ENCODE assay signal across 1 cellular context in the genomic region with DNA sequence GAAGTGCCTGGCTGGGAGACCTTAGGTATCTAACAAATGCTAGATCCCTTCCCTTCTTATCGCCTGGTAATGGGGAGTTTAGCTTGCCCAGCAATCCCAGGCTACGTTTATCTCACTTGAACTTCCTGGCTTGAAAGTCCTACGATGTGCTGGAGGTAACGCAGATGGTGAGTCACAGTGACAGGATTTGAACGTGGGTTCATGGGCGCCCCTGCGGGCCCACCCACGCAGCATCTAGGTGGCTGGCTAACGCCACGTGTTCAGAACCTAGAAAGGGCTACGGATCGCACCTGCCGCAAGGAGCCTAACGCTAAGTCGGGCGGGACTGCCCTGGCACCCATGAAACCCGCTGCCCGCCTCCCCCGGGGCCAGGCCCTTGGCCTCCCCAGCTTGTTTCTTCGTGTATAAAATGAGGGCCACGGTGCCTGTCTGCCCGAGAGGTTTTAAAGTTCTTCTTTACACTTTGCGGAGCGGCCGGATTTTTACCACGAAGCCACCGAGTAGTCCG.
A peak's percentile ranks its signal among the peaks of the same experiment; 100 is the strongest.
TF ChIP-seq lines count a peak whose summit lies in the region.

No MANE protein-coding gene starts in this region.

TF ChIP-seq in HepG2, 621 proteins besides CTCF, POLR2A, EP300 and RAD21 (continued from another document and continues in another):
- TF ChIP-seq MNT (IDR thresholded peaks at IDR 0.05) (peak; percentile 30; the same call in 1 of the 2 replicates), PAWR (CRISPR knock-in tag; IDR thresholded peaks at IDR 0.05; ENCODE audit: borderline replicate concordance) (no peak), SMARCE1 (IDR thresholded peaks at IDR 0.05; ENCODE audit: borderline replicate concordance) (no peak), RFX5 (IDR thresholded peaks at IDR 0.05; ENCODE audit: low read depth, low read length) (no peak), HNF4A (CRISPR knock-in tag; IDR thresholded peaks at IDR 0.05) (no peak), ZNF777 (CRISPR knock-in tag; IDR thresholded peaks at IDR 0.05) (no peak; the same call in 1 of the 2 replicates), PHF8 (CRISPR knock-in tag; IDR thresholded peaks at IDR 0.05) (no peak; the same call in 1 of the 2 replicates), HES4 (CRISPR knock-in tag; IDR thresholded peaks at IDR 0.05; ENCODE audit: borderline replicate concordance) (no peak), ZNF768 (CRISPR knock-in tag; IDR thresholded peaks at IDR 0.05) (no peak), ADNP (CRISPR knock-in tag; IDR thresholded peaks at IDR 0.05) (no peak), NKX3-1 (CRISPR knock-in tag; IDR thresholded peaks at IDR 0.05) (no peak), U2AF2 (IDR thresholded peaks at IDR 0.05; ENCODE audit: low read depth, low read length) (no peak), SRSF9 (IDR thresholded peaks at IDR 0.05; ENCODE audit: borderline replicate concordance, insufficient read depth, low read depth, low read length, poor library complexity, severe bottlenecking) (no peak), SNRNP70 (IDR thresholded peaks at IDR 0.05; ENCODE audit: low read depth, low read length) (no peak), ZNF839 (CRISPR knock-in tag; IDR thresholded peaks at IDR 0.05; ENCODE audit: borderline replicate concordance) (no peak), ZNF460 (CRISPR knock-in tag; IDR thresholded peaks at IDR 0.05; ENCODE audit: borderline replicate concordance) (no peak), SMAD9 (CRISPR knock-in tag; IDR thresholded peaks at IDR 0.05) (no peak), TCF7L2 (IDR thresholded peaks at IDR 0.05; ENCODE audit: low read depth, low read length) (no peak), SKI (IDR thresholded peaks at IDR 0.05; ENCODE audit: partially characterized antibody) (no peak), ZNF674 (CRISPR knock-in tag; IDR thresholded peaks at IDR 0.05; ENCODE audit: low read depth) (no peak), ZKSCAN1 (IDR thresholded peaks at IDR 0.05; ENCODE audit: low read length) (no peak), ATRX (CRISPR knock-in tag; IDR thresholded peaks at IDR 0.05; ENCODE audit: borderline replicate concordance) (no peak), SOX13 (IDR thresholded peaks at IDR 0.05) (no peak), SOX13 (CRISPR knock-in tag; conservative IDR thresholded peaks at IDR 0.05 in 1 of 2, IDR thresholded peaks at IDR 0.05 in 1 of 2) (no peak), ZNF562 (CRISPR knock-in tag; IDR thresholded peaks at IDR 0.05; ENCODE audit: borderline replicate concordance) (no peak), ZSCAN31 (CRISPR knock-in tag; IDR thresholded peaks at IDR 0.05; ENCODE audit: low read depth) (no peak), ZFY (CRISPR knock-in tag; IDR thresholded peaks at IDR 0.05) (no peak), SIN3A (IDR thresholded peaks at IDR 0.05; ENCODE audit: borderline replicate concordance, low read depth, low read length) (no peak), ZNF180 (CRISPR knock-in tag; IDR thresholded peaks at IDR 0.05; ENCODE audit: borderline replicate concordance, low read depth) (no peak), NR3C1 (CRISPR knock-in tag; IDR thresholded peaks at IDR 0.05) (no peak), TARDBP (CRISPR knock-in tag; IDR thresholded peaks at IDR 0.05) (no peak), TFDP2 (CRISPR knock-in tag; IDR thresholded peaks at IDR 0.05) (no peak), ZFP62 (CRISPR knock-in tag; IDR thresholded peaks at IDR 0.05) (no peak), CC2D1A (CRISPR knock-in tag; IDR thresholded peaks at IDR 0.05) (no peak), TAF15 (IDR thresholded peaks at IDR 0.05; ENCODE audit: low read depth, low read length, poor library complexity, severe bottlenecking) (no peak), GLMP (CRISPR knock-in tag; IDR thresholded peaks at IDR 0.05; ENCODE audit: borderline replicate concordance) (no peak), IRF2 (CRISPR knock-in tag; IDR thresholded peaks at IDR 0.05) (0 out of 2 replicates have a peak, but pooled peaks have one; percentile 13), ZBTB8A (CRISPR knock-in tag; IDR thresholded peaks at IDR 0.05; ENCODE audit: borderline replicate concordance, low read depth) (no peak; the same call in 1 of the 2 replicates), KAT2B (IDR thresholded peaks at IDR 0.05; ENCODE audit: borderline replicate concordance, low read depth, low read length) (no peak), ZFP36L1 (CRISPR knock-in tag; IDR thresholded peaks at IDR 0.05) (no peak; the same call in 1 of the 2 replicates), ZNF367 (CRISPR knock-in tag; IDR thresholded peaks at IDR 0.05; ENCODE audit: borderline replicate concordance) (no peak), NFATC3 (CRISPR knock-in tag; IDR thresholded peaks at IDR 0.05) (no peak), ZSCAN21 (CRISPR knock-in tag; IDR thresholded peaks at IDR 0.05; ENCODE audit: borderline replicate concordance) (no peak; the same call in none of the 2 replicates), YEATS2 (CRISPR knock-in tag; IDR thresholded peaks at IDR 0.05; ENCODE audit: borderline replicate concordance) (no peak), JUN (CRISPR knock-in tag; IDR thresholded peaks at IDR 0.05) (no peak), BRD4 (CRISPR knock-in tag; IDR thresholded peaks at IDR 0.05) (no peak), TERF1 (CRISPR knock-in tag; IDR thresholded peaks at IDR 0.05) (no peak), PITX1 (CRISPR knock-in tag; IDR thresholded peaks at IDR 0.05) (no peak), ZNF335 (CRISPR knock-in tag; IDR thresholded peaks at IDR 0.05) (no peak), ATM (IDR thresholded peaks at IDR 0.05; ENCODE audit: borderline replicate concordance) (no peak), ZNF746 (CRISPR knock-in tag; IDR thresholded peaks at IDR 0.05) (no peak), REXO4 (CRISPR knock-in tag; IDR thresholded peaks at IDR 0.05; ENCODE audit: borderline replicate concordance) (no peak), MYNN (CRISPR knock-in tag; IDR thresholded peaks at IDR 0.05; ENCODE audit: low read depth) (no peak), ZNF660 (CRISPR knock-in tag; IDR thresholded peaks at IDR 0.05; ENCODE audit: borderline replicate concordance, low read depth) (no peak), MLLT10 (CRISPR knock-in tag; IDR thresholded peaks at IDR 0.05) (no peak), BCL6 (CRISPR knock-in tag; IDR thresholded peaks at IDR 0.05) (peak; percentile 58), ESRRA (CRISPR knock-in tag; IDR thresholded peaks at IDR 0.05; ENCODE audit: low read depth) (no peak), SNAI1 (CRISPR knock-in tag; IDR thresholded peaks at IDR 0.05; ENCODE audit: borderline replicate concordance) (no peak), BCLAF1 (IDR thresholded peaks at IDR 0.05) (no peak), ZNF775 (CRISPR knock-in tag; IDR thresholded peaks at IDR 0.05; ENCODE audit: borderline replicate concordance) (no peak)
- TF ChIP-seq, protein P1, sequence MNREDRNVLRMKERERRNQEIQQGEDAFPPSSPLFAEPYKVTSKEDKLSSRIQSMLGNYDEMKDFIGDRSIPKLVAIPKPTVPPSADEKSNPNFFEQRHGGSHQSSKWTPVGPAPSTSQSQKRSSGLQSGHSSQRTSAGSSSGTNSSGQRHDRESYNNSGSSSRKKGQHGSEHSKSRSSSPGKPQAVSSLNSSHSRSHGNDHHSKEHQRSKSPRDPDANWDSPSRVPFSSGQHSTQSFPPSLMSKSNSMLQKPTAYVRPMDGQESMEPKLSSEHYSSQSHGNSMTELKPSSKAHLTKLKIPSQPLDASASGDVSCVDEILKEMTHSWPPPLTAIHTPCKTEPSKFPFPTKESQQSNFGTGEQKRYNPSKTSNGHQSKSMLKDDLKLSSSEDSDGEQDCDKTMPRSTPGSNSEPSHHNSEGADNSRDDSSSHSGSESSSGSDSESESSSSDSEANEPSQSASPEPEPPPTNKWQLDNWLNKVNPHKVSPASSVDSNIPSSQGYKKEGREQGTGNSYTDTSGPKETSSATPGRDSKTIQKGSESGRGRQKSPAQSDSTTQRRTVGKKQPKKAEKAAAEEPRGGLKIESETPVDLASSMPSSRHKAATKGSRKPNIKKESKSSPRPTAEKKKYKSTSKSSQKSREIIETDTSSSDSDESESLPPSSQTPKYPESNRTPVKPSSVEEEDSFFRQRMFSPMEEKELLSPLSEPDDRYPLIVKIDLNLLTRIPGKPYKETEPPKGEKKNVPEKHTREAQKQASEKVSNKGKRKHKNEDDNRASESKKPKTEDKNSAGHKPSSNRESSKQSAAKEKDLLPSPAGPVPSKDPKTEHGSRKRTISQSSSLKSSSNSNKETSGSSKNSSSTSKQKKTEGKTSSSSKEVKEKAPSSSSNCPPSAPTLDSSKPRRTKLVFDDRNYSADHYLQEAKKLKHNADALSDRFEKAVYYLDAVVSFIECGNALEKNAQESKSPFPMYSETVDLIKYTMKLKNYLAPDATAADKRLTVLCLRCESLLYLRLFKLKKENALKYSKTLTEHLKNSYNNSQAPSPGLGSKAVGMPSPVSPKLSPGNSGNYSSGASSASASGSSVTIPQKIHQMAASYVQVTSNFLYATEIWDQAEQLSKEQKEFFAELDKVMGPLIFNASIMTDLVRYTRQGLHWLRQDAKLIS (CRISPR knock-in tag; IDR thresholded peaks at IDR 0.05): no peak; the same call in 1 of the 2 replicates
- TF ChIP-seq, protein P2, sequence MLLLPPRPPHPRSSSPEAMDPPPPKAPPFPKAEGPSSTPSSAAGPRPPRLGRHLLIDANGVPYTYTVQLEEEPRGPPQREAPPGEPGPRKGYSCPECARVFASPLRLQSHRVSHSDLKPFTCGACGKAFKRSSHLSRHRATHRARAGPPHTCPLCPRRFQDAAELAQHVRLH (CRISPR knock-in tag; IDR thresholded peaks at IDR 0.05; ENCODE audit: borderline replicate concordance, low read depth): no peak; the same call in 1 of the 2 replicates
- TF ChIP-seq, protein P3, sequence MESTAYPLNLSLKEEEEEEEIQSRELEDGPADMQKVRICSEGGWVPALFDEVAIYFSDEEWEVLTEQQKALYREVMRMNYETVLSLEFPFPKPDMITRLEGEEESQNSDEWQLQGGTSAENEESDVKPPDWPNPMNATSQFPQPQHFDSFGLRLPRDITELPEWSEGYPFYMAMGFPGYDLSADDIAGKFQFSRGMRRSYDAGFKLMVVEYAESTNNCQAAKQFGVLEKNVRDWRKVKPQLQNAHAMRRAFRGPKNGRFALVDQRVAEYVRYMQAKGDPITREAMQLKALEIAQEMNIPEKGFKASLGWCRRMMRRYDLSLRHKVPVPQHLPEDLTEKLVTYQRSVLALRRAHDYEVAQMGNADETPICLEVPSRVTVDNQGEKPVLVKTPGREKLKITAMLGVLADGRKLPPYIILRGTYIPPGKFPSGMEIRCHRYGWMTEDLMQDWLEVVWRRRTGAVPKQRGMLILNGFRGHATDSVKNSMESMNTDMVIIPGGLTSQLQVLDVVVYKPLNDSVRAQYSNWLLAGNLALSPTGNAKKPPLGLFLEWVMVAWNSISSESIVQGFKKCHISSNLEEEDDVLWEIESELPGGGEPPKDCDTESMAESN (CRISPR knock-in tag; conservative IDR thresholded peaks at IDR 0.05): no peak
